Comparison of ENCODE assay signal across 8 cellular contexts in the genomic region with DNA sequence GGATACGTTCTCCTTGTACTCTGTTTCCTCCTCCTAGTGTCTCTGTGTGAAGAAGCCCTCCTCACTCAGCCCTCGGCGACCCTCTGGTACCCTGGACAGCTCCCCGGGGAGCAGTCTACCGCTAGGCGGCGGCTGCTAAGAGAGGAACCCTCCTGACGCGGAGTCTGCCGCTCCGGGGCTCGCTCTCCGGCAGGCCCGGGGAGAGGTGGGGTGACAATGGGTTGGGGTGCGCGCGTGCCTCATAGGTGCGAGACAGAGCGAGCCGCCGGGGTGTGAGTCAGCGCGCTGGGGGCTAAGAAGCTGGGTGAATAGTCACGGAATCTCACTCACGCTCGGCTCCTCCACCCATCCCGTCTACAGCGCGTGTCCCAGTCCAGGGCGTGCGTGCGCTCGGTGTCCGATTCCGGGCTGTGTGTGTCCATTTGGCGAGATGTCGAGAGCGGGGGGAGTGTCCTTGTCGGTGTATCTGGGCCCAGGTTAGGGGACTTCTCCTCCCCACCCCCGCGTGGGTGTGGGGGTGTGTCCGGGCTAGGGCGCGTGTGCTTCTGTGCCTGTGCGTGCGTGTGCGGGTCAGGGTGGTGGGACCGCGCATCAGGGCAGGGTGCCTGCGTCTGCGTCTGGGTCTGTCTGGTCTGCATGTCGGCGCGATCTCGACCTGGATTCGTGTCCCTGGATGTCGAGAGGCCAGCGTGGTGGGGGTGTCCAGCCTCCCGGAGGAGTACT. TPM values are rescaled to one million over a fixed set of nuclear protein-coding genes. Genes with fewer than 3 reads are reported as not detected.
A peak's percentile ranks its signal among the peaks of the same experiment; 100 is the strongest.
DNase-seq lines count a peak whose midpoint lies in the region; ATAC-seq, FAIRE-seq and TF ChIP-seq lines count a peak whose summit lies in the region.

No MANE protein-coding gene starts in this region.

- no peaks in the 10 kb centered on the region for H3K79me2 ChIP-seq in endothelial cell of umbilical vein (ENCODE audit: control insufficient read depth, insufficient read depth, low read length)

- H3K9ac ChIP-seq in endothelial cell of umbilical vein (replicated peaks; ENCODE audit: extremely low read depth, insufficient read depth, low read length): no peak overlapping the region

- no peak overlapping the region for H3K4me2 ChIP-seq in endothelial cell of umbilical vein (ENCODE audit: insufficient read depth, low read length)

- CTCF ChIA-PET in endothelial cell of umbilical vein (lab: Charles Lee): interaction anchor here (0.7 to 1.7 kb wide), 3 partner anchors 11 to 31 kb away, joined by 3 to 5 read pairs (median 4); no protein-coding TSS in a partner anchor
- CTCF ChIA-PET in Calu3 (lab: Charles Lee): no interaction called here

- BruUV-seq in endothelial cell of umbilical vein (replicated peaks; lab: Mats Ljungman, UMichigan) (no TSS peak), Calu3 (replicated peaks; lab: Mats Ljungman, UMichigan) (no TSS peak)

- peaks cover 13% of the 10 kb centered on the region for H3K27me3 Mint-ChIP-seq in Calu3 (ENCODE audit: unreplicated experiment)

- H3K27me3 ChIP-seq in Peyer's patch (peaks cover 0 to 15% of the 10 kb centered on the region in 2 donors), endothelial cell of umbilical vein (ENCODE audit: control insufficient read depth in 2 of 2, insufficient read depth in 2 of 2, low read length in 2 of 2) (peaks cover 10 to 16% of the 10 kb centered on the region in 2 experiments), thyroid gland (peaks cover 3% of the 10 kb centered on the region)

- H4K20me1 ChIP-seq in endothelial cell of umbilical vein (replicated peaks; ENCODE audit: control insufficient read depth, extremely low read depth, insufficient read depth, low read length): no peaks in the 10 kb centered on the region

- H3K27ac Mint-ChIP-seq in Calu3 (ENCODE audit: unreplicated experiment): no peak overlapping the region

- peaks cover 0 to 17% (median 3%) of the 10 kb centered on the region in 4 donors for H3K4me1 ChIP-seq in Peyer's patch
- no peaks in the 10 kb centered on the region for H3K4me1 ChIP-seq in endothelial cell of umbilical vein (ENCODE audit: control insufficient read depth, extremely low read depth, insufficient read depth, low read length)
- H3K4me1 ChIP-seq in mucosa of descending colon (ENCODE audit: low read depth): peaks cover 9% of the 10 kb centered on the region
- peaks cover 0 to 14% of the 10 kb centered on the region in 2 donors for H3K4me1 ChIP-seq in thyroid gland

- no peak overlapping the region for H2AFZ ChIP-seq in endothelial cell of umbilical vein (ENCODE audit: low read depth, low read length)

- no peak overlapping the region for H3K27ac ChIP-seq in Peyer's patch
- no peak overlapping the region for H3K27ac ChIP-seq in endothelial cell of umbilical vein (ENCODE audit: insufficient read depth, low read depth, low read length)
- no peak overlapping the region for H3K27ac ChIP-seq in thyroid gland

- intact Hi-C loops in endothelial cell of umbilical vein (cut with micrococcal nuclease) (no loop called here), mucosa of descending colon (cut with DNase I, micrococcal nuclease) (no loop called here), thyroid gland (cut with DNase I) (no loop called here), Calu3 (cut with micrococcal nuclease; ENCODE audit: unreplicated experiment) (no loop called here)

- POLR2A ChIA-PET in endothelial cell of umbilical vein (lab: Charles Lee): no interaction called here

- TF ChIP-seq CTCF in GM12864 (IDR thresholded peaks at IDR 0.05; ENCODE audit: low read depth, low read length, missing control alignments): peak; percentile 60
- TF ChIP-seq CTCF in Peyer's patch (IDR thresholded peaks at IDR 0.05): peak in 2 of 6 experiments; percentile 23 to 35
- TF ChIP-seq CTCF in endothelial cell of umbilical vein (IDR thresholded peaks at IDR 0.05; ENCODE audit: extremely low read depth in 1 of 2, insufficient read depth in 1 of 2, low read depth in 1 of 2, low read length in 2 of 2): peak; percentile 71 to 83
- TF ChIP-seq CTCF in mucosa of descending colon (IDR thresholded peaks at IDR 0.05): no peak
- TF ChIP-seq CTCF in thyroid gland (IDR thresholded peaks at IDR 0.05): peak in 3 of 6 experiments; percentile 9 to 35 (median 9)
- no peak for TF ChIP-seq CTCF in Calu3 (IDR thresholded peaks at IDR 0.05; ENCODE audit: unreplicated experiment)

- DNase-seq in GM12864 (ENCODE audit: low read depth) (no peak), Peyer's patch (peak in 2 of 3 donors; percentile 47 to 52), endothelial cell of umbilical vein (ENCODE audit: low read depth, low spot score) (peak; percentile 46), mucosa of descending colon (peak; percentile 48 to 63 (median 49)), thyroid gland (peak; percentile 6 to 14), Calu3 (no peak), GM19240 (ENCODE audit: insufficient read length, low spot score) (no peak), SW 1271 (lab: John Stamatoyannopoulos, UW) (no peak)

- dilution Hi-C loops in endothelial cell of umbilical vein (cut with MboI; ENCODE audit: extremely low pct_ligation_motif_present, low sequenced_read_pairs): no loop called here

- H3K4me3 Mint-ChIP-seq in Calu3 (ENCODE audit: low read depth, unreplicated experiment): no peak overlapping the region

- no peak for FAIRE-seq in endothelial cell of umbilical vein (lab: Jason Lieb, UNC)

- no peaks in the 10 kb centered on the region for H3K9me3 Mint-ChIP-seq in Calu3 (ENCODE audit: low read depth, unreplicated experiment)

- 2% methylated on average over 11 to 43 of the region's 59 CpGs for WGBS in thyroid gland, 2 donors

- H3K4me1 Mint-ChIP-seq in Calu3 (ENCODE audit: low read depth, unreplicated experiment): peaks cover 17% of the 10 kb centered on the region

- H3K36me3 Mint-ChIP-seq in Calu3 (ENCODE audit: insufficient read depth, unreplicated experiment): no peaks in the 10 kb centered on the region

- H3K9me3 ChIP-seq in Peyer's patch (no peaks in the 10 kb centered on the region), endothelial cell of umbilical vein (replicated peaks; ENCODE audit: control insufficient read depth, insufficient read depth, low read length) (no peaks in the 10 kb centered on the region), mucosa of descending colon (no peaks in the 10 kb centered on the region), thyroid gland (no peaks in the 10 kb centered on the region)

- no peaks in the 10 kb centered on the region for H3K9me1 ChIP-seq in endothelial cell of umbilical vein (replicated peaks; ENCODE audit: control insufficient read depth, extremely low read depth, insufficient read depth, low read length)

- H3K36me3 ChIP-seq in Peyer's patch (no peaks in the 10 kb centered on the region), endothelial cell of umbilical vein (ENCODE audit: control insufficient read depth in 2 of 2, extremely low read depth in 1 of 2, insufficient read depth in 2 of 2, low read length in 2 of 2) (no peaks in the 10 kb centered on the region), mucosa of descending colon (ENCODE audit: low read depth) (no peaks in the 10 kb centered on the region), thyroid gland (no peaks in the 10 kb centered on the region)

- peak; percentile 64 for ATAC-seq in mucosa of descending colon

- TF ChIP-seq POLR2A in Peyer's patch (IDR thresholded peaks at IDR 0.05): no peak
- TF ChIP-seq POLR2A in endothelial cell of umbilical vein (IDR thresholded peaks at IDR 0.05; ENCODE audit: low read depth, low read length): no peak
- no peak for TF ChIP-seq POLR2A in thyroid gland (IDR thresholded peaks at IDR 0.05)

- no peak overlapping the region for H3K4me3 ChIP-seq in GM12864 (ENCODE audit: low read depth, low read length)
- peak overlapping the region in 3 of 4 donors; percentile 20 to 43 (median 32) for H3K4me3 ChIP-seq in Peyer's patch
- no peak overlapping the region for H3K4me3 ChIP-seq in endothelial cell of umbilical vein (replicated peaks in 1 of 3; ENCODE audit: insufficient read depth in 1 of 3, low read depth in 1 of 3, low read length in 3 of 3)
- H3K4me3 ChIP-seq in mucosa of descending colon: no peak overlapping the region
- H3K4me3 ChIP-seq in thyroid gland (replicated peaks in 1 of 3): peak overlapping the region in 1 of 3 donors; percentile 30

TF ChIP-seq in endothelial cell of umbilical vein, 7 proteins besides CTCF, POLR2A, EP300 and RAD21:
- no peak for TF ChIP-seq MYC (IDR thresholded peaks at IDR 0.05; ENCODE audit: low read depth, low read length)
- no peak for TF ChIP-seq POLR2AphosphoS5 (IDR thresholded peaks at IDR 0.05; ENCODE audit: insufficient read depth, low read depth, low read length)
- no peak for TF ChIP-seq EZH2 (IDR thresholded peaks at IDR 0.05; ENCODE audit: borderline replicate concordance, low read depth, low read length, severe bottlenecking)
- TF ChIP-seq FOS (IDR thresholded peaks at IDR 0.05; ENCODE audit: borderline replicate concordance, insufficient read depth, low read length): no peak
- TF ChIP-seq, protein P1, sequence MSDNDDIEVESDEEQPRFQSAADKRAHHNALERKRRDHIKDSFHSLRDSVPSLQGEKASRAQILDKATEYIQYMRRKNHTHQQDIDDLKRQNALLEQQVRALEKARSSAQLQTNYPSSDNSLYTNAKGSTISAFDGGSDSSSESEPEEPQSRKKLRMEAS (IDR thresholded peaks at IDR 0.05; ENCODE audit: insufficient read depth, insufficient read length): no peak
- TF ChIP-seq JUN (IDR thresholded peaks at IDR 0.05; ENCODE audit: borderline replicate concordance, insufficient read depth, insufficient read length, low read depth): no peak
- no peak for TF ChIP-seq GATA2 (IDR thresholded peaks at IDR 0.05; ENCODE audit: insufficient read depth, insufficient read length, low read depth, low read length)

RNA-seq across cellular contexts. Expression of a gene that starts 0.6 kb away (rescaled TPM):
- total RNA-seq in Peyer's patch (under 1 TPM in 1 of 4 donors, not detected in 3; 0.40 TPM), endothelial cell of umbilical vein (not detected in 2 replicates), mucosa of descending colon (1 to 10 TPM in 1 of 3 donors, under 1 TPM in 2; 0.20 to 1.6 (median 0.24) TPM), thyroid gland (1 to 10 TPM in 3 of 4 donors, under 1 TPM in 1; 0.88 to 7.0 (median 3.7) TPM), Calu3 (2022) (not detected in 2 replicates)
- polyA plus RNA-seq in endothelial cell of umbilical vein: not detected in 2 replicates
- polyA plus RNA-seq in endothelial cell of umbilical vein (2011; cell fraction: cytosol; rRNA removed): not detected in 2 replicates
- not detected in 2 replicates for polyA plus RNA-seq in endothelial cell of umbilical vein (2011; cell fraction: nucleus; rRNA removed)
- polyA plus RNA-seq in endothelial cell of umbilical vein (2012): not detected in 2 replicates
- polyA minus RNA-seq in endothelial cell of umbilical vein: not detected in 2 replicates
- not detected for polyA minus RNA-seq in endothelial cell of umbilical vein (2011; cell fraction: cytosol; rRNA and poly(A)+ RNA removed)
- not detected in 2 replicates for polyA minus RNA-seq in endothelial cell of umbilical vein (2011; cell fraction: nucleus; rRNA and poly(A)+ RNA removed)

Comparison
In these comparisons a context has a peak if more than half of its experiments do, and no peak if none do; other contexts are left out.
1. DNase-seq: peak in Peyer's patch (2 of 3), endothelial cell of umbilical vein (single experiment), mucosa of descending colon (3 of 3) and thyroid gland (2 of 2); none in GM12864 (single experiment), Calu3 (single experiment), GM19240 (single experiment) and SW 1271 (0 of 2).
2. H3K4me3 ChIP-seq: peak in Peyer's patch (3 of 4); none in GM12864 (single experiment), endothelial cell of umbilical vein (0 of 3) and mucosa of descending colon (single experiment).
3. CTCF ChIP-seq: peak in GM12864 (single experiment) and endothelial cell of umbilical vein (2 of 2); none in mucosa of descending colon (single experiment) and Calu3 (single experiment).